In genomic region chr12:63103489-63104131, GRCh38 we compare ENCODE assay signal across 8 cellular contexts. TPM values are rescaled to one million over a fixed set of nuclear protein-coding genes. Genes with fewer than 3 reads are reported as not detected.
DNase-seq lines count a peak whose midpoint lies in the region; ATAC-seq and TF ChIP-seq lines count a peak whose summit lies in the region.

No MANE protein-coding gene starts in this region.

- no TSS peak for BruUV-seq in A673 (replicated peaks; lab: Mats Ljungman, UMichigan)

- H3K27me3 ChIP-seq in A673 (replicated peaks; ENCODE audit: insufficient read depth, low read depth, low read length, poor library complexity): no peaks in the 10 kb centered on the region
- no peaks in the 10 kb centered on the region for H3K27me3 ChIP-seq in adrenal gland

- H3K4me1 ChIP-seq in A673 (ENCODE audit: insufficient read depth, low read length, poor library complexity, severe bottlenecking): no peaks in the 10 kb centered on the region
- H3K4me1 ChIP-seq in adrenal gland (replicated peaks in 1 of 2): no peaks in the 10 kb centered on the region

- H3K36me3 ChIP-seq in A673 (ENCODE audit: insufficient read depth, low read length, poor library complexity, severe bottlenecking): no peaks in the 10 kb centered on the region
- no peaks in the 10 kb centered on the region for H3K36me3 ChIP-seq in adrenal gland (replicated peaks in 1 of 2)

- 6 to 10% (median 6%) methylated on average over 5 of the region's 5 CpGs for WGBS in adrenal gland, 4 donors

- peak; percentile 46 for DNase-seq in A673 (ENCODE audit: low spot score)
- DNase-seq in EH (ENCODE audit: low read depth): peak; percentile 35
- DNase-seq in LHCN-M2 (ENCODE audit: low read depth): peak; percentile 11
- DNase-seq in adrenal gland: peak in 1 of 7 donors; percentile 15
- DNase-seq in kidney tubule cell (ENCODE audit: low spot score): peak; percentile 49
- DNase-seq in KG1 (lab: John Stamatoyannopoulos, UW): no peak
- DNase-seq in stimulated activated CD4-positive, alpha-beta T cell treated with anti-CD3 and anti-CD28 coated beads, Interleukin-4, amount 100 ng/mL, for 1 hour: no peak

- CTCF ChIA-PET in A673 (lab: Charles Lee): no interaction called here

- H3K27ac ChIP-seq in A673 (ENCODE audit: low read depth, low read length, poor library complexity, severe bottlenecking): no peak overlapping the region
- no peak overlapping the region for H3K27ac ChIP-seq in adrenal gland

- H3K9me3 ChIP-seq in A673 (ENCODE audit: low read depth, low read length, poor library complexity, severe bottlenecking) (no peaks in the 10 kb centered on the region), adrenal gland (replicated peaks in 1 of 3) (no peaks in the 10 kb centered on the region)

- peak; percentile 87 for TF ChIP-seq CTCF in A673 (conservative IDR thresholded peaks at IDR 0.05; ENCODE audit: low read depth, low read length)
- peak; percentile 54 to 92 (median 82) for TF ChIP-seq CTCF in adrenal gland (IDR thresholded peaks at IDR 0.05)

- TF ChIP-seq POLR2A in adrenal gland (IDR thresholded peaks at IDR 0.05): no peak

- H3K4me3 ChIP-seq in A673 (ENCODE audit: low read depth, low read length, poor library complexity, severe bottlenecking) (no peak overlapping the region), adrenal gland (no peak overlapping the region)

- intact Hi-C loops in A673 (cut with micrococcal nuclease; ENCODE audit: unreplicated experiment): loop anchor here (1.0 to 10.0 kb wide), 4 partner anchors 173 to 1151 kb away; no protein-coding TSS in a partner anchor
- intact Hi-C loops in adrenal gland (cut with DNase I): loop anchor here in 1 of 2 donors (2.0 to 5.0 kb wide), 2 partner anchors 49 to 173 kb away; partner anchors contain the start of gene AVPR1A

- ATAC-seq in HG03045 (IDR thresholded peaks at IDR 0.05; ENCODE audit: unreplicated experiment): no peak

- POLR2A ChIA-PET in A673 (lab: Charles Lee; ENCODE audit: low non-redundant PET): no interaction called here

RNA-seq across cellular contexts. Expression of gene AVPR1A, which starts 47.4 kb away (rescaled TPM):
- 1.9 and 3.2 TPM in 2 replicates for total RNA-seq in A673 (2021)
- total RNA-seq in LHCN-M2 (2014; rRNA removed): not detected in 2 replicates
- not detected for polyA plus RNA-seq in LHCN-M2 (2012)
- total RNA-seq in adrenal gland: 100 to 1,000 TPM in 7 of 8 donors, 10 to 100 TPM in 1; 30.2 to 273 (median 162) TPM
- polyA plus RNA-seq in adrenal gland: 10 to 100 TPM in 1 of 3 donors, 1 to 10 TPM in 2; 1.9 to 44.4 (median 6.5) TPM

Comparison
In these comparisons a context has a peak if more than half of its experiments do, and no peak if none do; other contexts are left out.
1. DNase-seq: peak in A673 (single experiment), EH (single experiment), LHCN-M2 (single experiment) and kidney tubule cell (single experiment); none in KG1 (single experiment) and stimulated activated CD4-positive, alpha-beta T cell treated with anti-CD3 and anti-CD28 coated beads, Interleukin-4, amount 100 ng/mL, for 1 hour (single experiment).